12 cellular contexts compared by ENCODE assay signal in genomic region chr4:168451331-168451730, GRCh38. TPM values are rescaled to one million over a fixed set of nuclear protein-coding genes. Genes with fewer than 3 reads are reported as not detected.
DNase-seq lines count a peak whose midpoint lies in the region; ATAC-seq, FAIRE-seq and TF ChIP-seq lines count a peak whose summit lies in the region.
"Had no signal": no experiment of that assay in that cellular context is flagged by ENCODE, and none has a peak within 500 bp of the region (broad histone marks: within the 10 kb centered on the region; RNA-seq: fewer than 3 reads in every experiment).

No MANE protein-coding gene starts in this region.

- TF ChIP-seq CTCF in HepG2 (CRISPR knock-in tag; IDR thresholded peaks at IDR 0.05): no peak

- TF ChIP-seq EP300 in HepG2 (IDR thresholded peaks at IDR 0.05; ENCODE audit: low read depth in 2 of 2, low read length in 2 of 2) (no peak), HepG2 (CRISPR knock-in tag; IDR thresholded peaks at IDR 0.05; ENCODE audit: borderline replicate concordance) (no peak)

- intact Hi-C loops in HepG2 (cut with micrococcal nuclease; ENCODE audit: unreplicated experiment): no loop called here

- H3K27ac ChIP-seq in HepG2 (ENCODE audit: extremely low read length, insufficient read depth, low read length): no peak overlapping the region

- in situ Hi-C loops in HepG2 (cut with HindIII; ENCODE audit: extremely low pct_ligation_motif_present, low pct_unique_long_range_greater_than_20kb): no loop called here

- POLR2A ChIA-PET in activated naive CD8-positive, alpha-beta T cell treated with anti-CD3 and anti-CD28 coated beads, Interleukin-2, amount 10 ng/mL, durations not matched to agents 7 days and 5 days (lab: Charles Lee): interaction anchor here (2.6 kb wide), 1 partner anchor 29 kb away, joined by 12 read pairs; the partner anchor contains the start of gene DDX60L
- POLR2A ChIA-PET in HepG2 (lab: Yijun Ruan, JAX): no interaction called here

- H3K79me2 ChIP-seq in HepG2 (ENCODE audit: insufficient read depth, low read length): no peaks in the 10 kb centered on the region

- no peak for DNase-seq in activated T-cell treated with anti-CD3 and anti-CD28 coated beads, Interleukin-2, amount 50 U/mL, for 24 hours
- no peak for DNase-seq in activated T-cell treated with anti-CD3 and anti-CD28 coated beads, Interleukin-2, amount 50 U/mL, for 1 hour
- DNase-seq in activated naive CD8-positive, alpha-beta T cell treated with anti-CD3 and anti-CD28 coated beads, Interleukin-2, amount 10 ng/mL, durations not matched to agents 7 days and 5 days: no peak
- no peak for DNase-seq in stimulated activated naive CD8-positive, alpha-beta T cell treated with anti-CD3 and anti-CD28 coated beads, Interleukin-15, amount 100 ng/mL, for 72 hours
- DNase-seq in HepG2 (ENCODE audit: low spot score) (no peak), superior temporal gyrus (ENCODE audit: extremely low spot score) (no peak), COLO668 (lab: John Stamatoyannopoulos, UW; ENCODE audit: unreplicated experiment) (no peak)
- DNase-seq: activated CD4-positive, alpha-beta T cell treated with anti-CD3 and anti-CD28 coated beads, Interleukin-2, amount 50 U/mL, for 48 hours; stimulated activated CD4-positive, alpha-beta T cell treated with anti-CD3 and anti-CD28 coated beads, Interleukin-4, amount 100 ng/mL, for 4 hours had no signal

- TF ChIP-seq POLR2A in HepG2 (IDR thresholded peaks at IDR 0.05; ENCODE audit: insufficient read depth in 1 of 2, low read depth in 2 of 2, low read length in 2 of 2): no peak

- CTCF ChIA-PET in HepG2 (lab: Yijun Ruan, JAX; ENCODE audit: low intra/inter-chr PET ratio, low total read pairs): no interaction called here

- 29% methylated on average over 2 of the region's 2 CpGs for WGBS in HepG2 (ENCODE audit: low lambda C conversion rate)

- no peak for TF ChIP-seq RAD21 in HepG2 (CRISPR knock-in tag; IDR thresholded peaks at IDR 0.05)

- H3K27me3 ChIP-seq in HepG2 (ENCODE audit: control insufficient read depth in 1 of 2, insufficient read depth in 2 of 2, low read length in 2 of 2): no peaks in the 10 kb centered on the region
- H3K27me3 ChIP-seq: vagina had no signal

- no peaks in the 10 kb centered on the region for H4K20me1 ChIP-seq in HepG2 (ENCODE audit: insufficient read depth, low read length)

- H3K4me1 ChIP-seq in HepG2 (ENCODE audit: insufficient read depth, low read length): no peaks in the 10 kb centered on the region
- H3K4me1 ChIP-seq: vagina had no signal

- no peak overlapping the region for H3K4me2 ChIP-seq in HepG2 (ENCODE audit: low read depth, low read length)

- H3K9me3 Mint-ChIP-seq in activated T-cell treated with anti-CD3 and anti-CD28 coated beads, Interleukin-2, amount 50 U/mL, for 24 hours: peaks cover 7% of the 10 kb centered on the region
- peaks cover 4% of the 10 kb centered on the region for H3K9me3 Mint-ChIP-seq in activated naive CD8-positive, alpha-beta T cell treated with anti-CD3 and anti-CD28 coated beads, Interleukin-2, amount 10 ng/mL, durations not matched to agents 7 days and 5 days
- H3K9me3 Mint-ChIP-seq in stimulated activated naive CD8-positive, alpha-beta T cell treated with anti-CD3 and anti-CD28 coated beads, Interleukin-15, amount 100 ng/mL, for 72 hours: peaks cover 0 to 6% of the 10 kb centered on the region in 2 donors

- ATAC-seq in HG03135 (IDR thresholded peaks at IDR 0.05; ENCODE audit: unreplicated experiment): peak; percentile 21
- no peak for ATAC-seq in activated naive CD8-positive, alpha-beta T cell treated with anti-CD3 and anti-CD28 coated beads, Interleukin-2, amount 10 ng/mL, durations not matched to agents 7 days and 5 days (ENCODE audit: low read depth)
- peak; percentile 75 for ATAC-seq in stimulated activated naive CD8-positive, alpha-beta T cell treated with anti-CD3 and anti-CD28 coated beads, Interleukin-15, amount 100 ng/mL, for 72 hours
- ATAC-seq in HepG2: no peak

- peaks cover 33% of the 10 kb centered on the region for H3K4me1 Mint-ChIP-seq in activated T-cell treated with anti-CD3 and anti-CD28 coated beads, Interleukin-2, amount 50 U/mL, for 24 hours (ENCODE audit: low read depth)
- peaks cover 23% of the 10 kb centered on the region for H3K4me1 Mint-ChIP-seq in activated naive CD8-positive, alpha-beta T cell treated with anti-CD3 and anti-CD28 coated beads, Interleukin-2, amount 10 ng/mL, durations not matched to agents 7 days and 5 days
- peaks cover 22% of the 10 kb centered on the region for H3K4me1 Mint-ChIP-seq in stimulated activated naive CD8-positive, alpha-beta T cell treated with anti-CD3 and anti-CD28 coated beads, Interleukin-15, amount 100 ng/mL, for 72 hours

- H3K9ac ChIP-seq in HepG2 (ENCODE audit: insufficient read depth, low read depth, low read length): no peak overlapping the region

- no peak for FAIRE-seq in HepG2 (lab: Jason Lieb, UNC)

- no peak overlapping the region for H3K4me3 ChIP-seq in HepG2 (replicated peaks in 1 of 3; ENCODE audit: insufficient read depth in 1 of 3, low read depth in 2 of 3, low read length in 3 of 3)
- H3K4me3 ChIP-seq: vagina had no signal

- no peak overlapping the region for H2AFZ ChIP-seq in HepG2 (ENCODE audit: low read length)

- BruUV-seq in HepG2 (replicated peaks; lab: Mats Ljungman, UMichigan): no TSS peak

- no peaks in the 10 kb centered on the region for H3K27me3 Mint-ChIP-seq in activated T-cell treated with anti-CD3 and anti-CD28 coated beads, Interleukin-2, amount 50 U/mL, for 24 hours
- H3K27me3 Mint-ChIP-seq in activated naive CD8-positive, alpha-beta T cell treated with anti-CD3 and anti-CD28 coated beads, Interleukin-2, amount 10 ng/mL, durations not matched to agents 7 days and 5 days: no peaks in the 10 kb centered on the region
- no peaks in the 10 kb centered on the region for H3K27me3 Mint-ChIP-seq in stimulated activated naive CD8-positive, alpha-beta T cell treated with anti-CD3 and anti-CD28 coated beads, Interleukin-15, amount 100 ng/mL, for 72 hours

- H3K27ac Mint-ChIP-seq in activated T-cell treated with anti-CD3 and anti-CD28 coated beads, Interleukin-2, amount 50 U/mL, for 24 hours: peak overlapping the region; percentile 56
- peak overlapping the region; percentile 47 for H3K27ac Mint-ChIP-seq in activated naive CD8-positive, alpha-beta T cell treated with anti-CD3 and anti-CD28 coated beads, Interleukin-2, amount 10 ng/mL, durations not matched to agents 7 days and 5 days
- peak overlapping the region in 1 of 2 donors; percentile 23 for H3K27ac Mint-ChIP-seq in stimulated activated naive CD8-positive, alpha-beta T cell treated with anti-CD3 and anti-CD28 coated beads, Interleukin-15, amount 100 ng/mL, for 72 hours

- peaks cover 71% of the 10 kb centered on the region for H3K36me3 Mint-ChIP-seq in activated T-cell treated with anti-CD3 and anti-CD28 coated beads, Interleukin-2, amount 50 U/mL, for 24 hours (ENCODE audit: low read depth)
- H3K36me3 Mint-ChIP-seq in activated naive CD8-positive, alpha-beta T cell treated with anti-CD3 and anti-CD28 coated beads, Interleukin-2, amount 10 ng/mL, durations not matched to agents 7 days and 5 days: peaks cover 56% of the 10 kb centered on the region

- no peak overlapping the region for H3K4me3 Mint-ChIP-seq in activated T-cell treated with anti-CD3 and anti-CD28 coated beads, Interleukin-2, amount 50 U/mL, for 24 hours
- H3K4me3 Mint-ChIP-seq in activated naive CD8-positive, alpha-beta T cell treated with anti-CD3 and anti-CD28 coated beads, Interleukin-2, amount 10 ng/mL, durations not matched to agents 7 days and 5 days: no peak overlapping the region
- peak overlapping the region in 1 of 2 donors; percentile 51 for H3K4me3 Mint-ChIP-seq in stimulated activated naive CD8-positive, alpha-beta T cell treated with anti-CD3 and anti-CD28 coated beads, Interleukin-15, amount 100 ng/mL, for 72 hours

- H3K9me3 ChIP-seq in HepG2 (ENCODE audit: low read length): no peaks in the 10 kb centered on the region
- H3K9me3 ChIP-seq: vagina had no signal

- H3K36me3 ChIP-seq in HepG2 (replicated peaks in 1 of 2; ENCODE audit: control insufficient read depth in 1 of 2, insufficient read depth in 2 of 2, low read length in 2 of 2): no peaks in the 10 kb centered on the region
- H3K36me3 ChIP-seq: vagina had no signal

RNA-seq across cellular contexts. Expression of gene DDX60L, which starts 29.0 kb away (rescaled TPM):
- 10 to 100 TPM; 87.2 to 89.1 TPM for total RNA-seq in activated naive CD8-positive, alpha-beta T cell treated with anti-CD3 and anti-CD28 coated beads, Interleukin-2, amount 10 ng/mL, durations not matched to agents 7 days and 5 days
- 0.22 and 0.24 TPM in 2 replicates for total RNA-seq in HepG2 (2016; rRNA removed; fragmentation: Illumina TruSeq; extraction: Trizol)
- 0.10 and 0.18 TPM in 2 replicates for total RNA-seq in HepG2 (2016; cell fraction: cytosol; rRNA removed; fragmentation: Illumina TruSeq; extraction: Trizol; ENCODE audit: low read depth)
- total RNA-seq in HepG2 (2016; cell fraction: insoluble cytoplasmic fraction; rRNA removed; fragmentation: Illumina TruSeq; extraction: Trizol): 0.15 and 0.36 TPM in 2 replicates
- 0.03 and 0.12 TPM in 2 replicates for total RNA-seq in HepG2 (2016; cell fraction: membrane; rRNA removed; fragmentation: Illumina TruSeq; extraction: Trizol)
- 0.53 and 1.1 TPM in 2 replicates for total RNA-seq in HepG2 (2016; cell fraction: nucleus; rRNA removed; fragmentation: Illumina TruSeq; extraction: Trizol)
- polyA plus RNA-seq in HepG2 (2011; rRNA removed): 0.26 and 0.34 TPM in 2 replicates
- 0.11 and 0.36 TPM in 2 replicates for polyA plus RNA-seq in HepG2 (2011; cell fraction: cytosol; rRNA removed)
- 0.31 and 0.45 TPM in 2 replicates for polyA plus RNA-seq in HepG2 (2011; cell fraction: nucleus; rRNA removed)
- 0.12 and 0.53 TPM in 2 replicates for polyA plus RNA-seq in HepG2 (2012)
- polyA plus RNA-seq in HepG2 (2016; cell fraction: cytosol; fragmentation: Illumina TruSeq; extraction: Trizol; ENCODE audit: low read depth): 0.29 TPM in 1 of 2 replicates, not detected in the other
- 0.27 and 0.58 TPM in 2 replicates for polyA plus RNA-seq in HepG2 (2016; cell fraction: insoluble cytoplasmic fraction; fragmentation: Illumina TruSeq; extraction: Trizol; ENCODE audit: low read depth)
- polyA plus RNA-seq in HepG2 (2016; cell fraction: membrane; fragmentation: Illumina TruSeq; extraction: Trizol; ENCODE audit: low read depth): 0.41 TPM in 1 of 2 replicates, not detected in the other
- polyA plus RNA-seq in HepG2 (2016; cell fraction: nucleus; fragmentation: Illumina TruSeq; extraction: Trizol; ENCODE audit: insufficient read depth, low read depth): 0.78 and 0.79 TPM in 2 replicates
- polyA minus RNA-seq in HepG2 (2011; rRNA and poly(A)+ RNA removed; ENCODE audit: low replicate concordance): 0.18 and 11.9 TPM in 2 replicates
- 0.20 TPM in 1 of 2 replicates, not detected in the other for polyA minus RNA-seq in HepG2 (2011; cell fraction: cytosol; rRNA and poly(A)+ RNA removed)
- 0.77 and 0.99 TPM in 2 replicates for polyA minus RNA-seq in HepG2 (2011; cell fraction: nucleus; rRNA and poly(A)+ RNA removed)
- polyA plus RNA-seq: neural cell had no signal

RNA-seq across cellular contexts. Expression of gene PALLD, which starts 45.5 kb away (rescaled TPM):
- total RNA-seq in activated naive CD8-positive, alpha-beta T cell treated with anti-CD3 and anti-CD28 coated beads, Interleukin-2, amount 10 ng/mL, durations not matched to agents 7 days and 5 days: 1 to 10 TPM in 1 of 2 experiments, under 1 TPM in 1; 0.91 to 2.0 TPM
- 1.5 and 4.8 TPM in 2 replicates for total RNA-seq in HepG2 (2016; rRNA removed; fragmentation: Illumina TruSeq; extraction: Trizol)
- 2.7 and 2.8 TPM in 2 replicates for total RNA-seq in HepG2 (2016; cell fraction: cytosol; rRNA removed; fragmentation: Illumina TruSeq; extraction: Trizol; ENCODE audit: low read depth)
- 1.7 and 3.4 TPM in 2 replicates for total RNA-seq in HepG2 (2016; cell fraction: insoluble cytoplasmic fraction; rRNA removed; fragmentation: Illumina TruSeq; extraction: Trizol)
- 2.3 and 3.5 TPM in 2 replicates for total RNA-seq in HepG2 (2016; cell fraction: membrane; rRNA removed; fragmentation: Illumina TruSeq; extraction: Trizol)
- 2.8 and 3.1 TPM in 2 replicates for total RNA-seq in HepG2 (2016; cell fraction: nucleus; rRNA removed; fragmentation: Illumina TruSeq; extraction: Trizol)
- 0.50 and 0.59 TPM in 2 replicates for polyA plus RNA-seq in HepG2 (2011; rRNA removed)
- 0.25 and 0.54 TPM in 2 replicates for polyA plus RNA-seq in HepG2 (2011; cell fraction: cytosol; rRNA removed)
- polyA plus RNA-seq in HepG2 (2011; cell fraction: nucleus; rRNA removed): 0.80 and 1.2 TPM in 2 replicates
- polyA plus RNA-seq in HepG2 (2012): 0.48 and 2.4 TPM in 2 replicates
- polyA plus RNA-seq in HepG2 (2016; cell fraction: cytosol; fragmentation: Illumina TruSeq; extraction: Trizol; ENCODE audit: low read depth): 0.29 and 0.44 TPM in 2 replicates
- 3.7 and 4.3 TPM in 2 replicates for polyA plus RNA-seq in HepG2 (2016; cell fraction: insoluble cytoplasmic fraction; fragmentation: Illumina TruSeq; extraction: Trizol; ENCODE audit: low read depth)
- polyA plus RNA-seq in HepG2 (2016; cell fraction: membrane; fragmentation: Illumina TruSeq; extraction: Trizol; ENCODE audit: low read depth): 1.4 and 2.0 TPM in 2 replicates
- 2.3 and 2.9 TPM in 2 replicates for polyA plus RNA-seq in HepG2 (2016; cell fraction: nucleus; fragmentation: Illumina TruSeq; extraction: Trizol; ENCODE audit: insufficient read depth, low read depth)
- 1.6 and 66.7 TPM in 2 replicates for polyA minus RNA-seq in HepG2 (2011; rRNA and poly(A)+ RNA removed; ENCODE audit: low replicate concordance)
- 0.97 and 3.5 TPM in 2 replicates for polyA minus RNA-seq in HepG2 (2011; cell fraction: cytosol; rRNA and poly(A)+ RNA removed)
- polyA minus RNA-seq in HepG2 (2011; cell fraction: nucleus; rRNA and poly(A)+ RNA removed): 2.2 and 2.4 TPM in 2 replicates

Comparison
In these comparisons a context has a peak if more than half of its experiments do, and no peak if none do; other contexts are left out.
1. ATAC-seq: peak in HG03135 (single experiment) and stimulated activated naive CD8-positive, alpha-beta T cell treated with anti-CD3 and anti-CD28 coated beads, Interleukin-15, amount 100 ng/mL, for 72 hours (single experiment); none in activated naive CD8-positive, alpha-beta T cell treated with anti-CD3 and anti-CD28 coated beads, Interleukin-2, amount 10 ng/mL, durations not matched to agents 7 days and 5 days (single experiment) and HepG2 (single experiment).
2. RNA of gene DDX60L, which starts 29.0 kb away (total RNA-seq): 87.2 to 89.1 TPM in activated naive CD8-positive, alpha-beta T cell treated with anti-CD3 and anti-CD28 coated beads, Interleukin-2, amount 10 ng/mL, durations not matched to agents 7 days and 5 days; 0.03 to 1.1 TPM in HepG2; every median in the first group is over 10 times any median in the second.